ENCODE assay signal across 1 cellular context in genomic region chr1:11761285-11761684, GRCh38.
TF ChIP-seq lines count a peak whose summit lies in the region.

No MANE protein-coding gene starts in this region.

TF ChIP-seq in IMR-90, 13 proteins besides CTCF, POLR2A, EP300 and RAD21:
- TF ChIP-seq NFE2L2 (IDR thresholded peaks at IDR 0.05; ENCODE audit: low read depth, low read length) (no peak), ELK1 (IDR thresholded peaks at IDR 0.05; ENCODE audit: borderline replicate concordance, low read depth, low read length) (no peak), RFX5 (IDR thresholded peaks at IDR 0.05; ENCODE audit: low read depth, low read length) (no peak), USF2 (IDR thresholded peaks at IDR 0.05; ENCODE audit: low read depth, low read length) (no peak), SMC3 (IDR thresholded peaks at IDR 0.05; ENCODE audit: low read depth, low read length) (no peak), MAFK (IDR thresholded peaks at IDR 0.05; ENCODE audit: low read depth, low read length) (no peak)
